26 cellular contexts compared by ENCODE assay signal in genomic region chr13:72104656-72105180, GRCh38.
A peak's percentile ranks its signal among the peaks of the same experiment; 100 is the strongest.
DNase-seq lines count a peak whose midpoint lies in the region; ATAC-seq, FAIRE-seq and TF ChIP-seq lines count a peak whose summit lies in the region.
"Had no signal": no experiment of that assay in that cellular context is flagged by ENCODE, and none has a peak within 500 bp of the region (broad histone marks: within the 10 kb centered on the region; RNA-seq: fewer than 3 reads in every experiment).

No MANE protein-coding gene starts in this region.

- H3K27ac ChIP-seq in RWPE1 (no peak overlapping the region), pancreas (no peak overlapping the region)
- H3K27ac ChIP-seq: ascending aorta, gastrocnemius medialis, psoas muscle, vagina had no signal

- FAIRE-seq in pancreas (lab: Jason Lieb, UNC): no peak
- no peak for FAIRE-seq in HTR-8/SVneo (lab: Jason Lieb, UNC)
- FAIRE-seq: GM12891 had no signal

- intact Hi-C loops in pancreas (cut with DNase I): no loop called here

- WGBS in pancreas, 2 donors: 62 to 89% methylated on average over 1 of the region's 1 CpG

- POLR2A ChIA-PET in RWPE1 (lab: Yijun Ruan, JAX; ENCODE audit: low non-redundant PET): no interaction called here

- H3K27me3 ChIP-seq in pancreas: no peaks in the 10 kb centered on the region
- H3K27me3 ChIP-seq: ascending aorta, gastrocnemius medialis, vagina had no signal

- DNase-seq in LHCN-M2 (ENCODE audit: low read depth) (peak; percentile 40), RWPE1 (ENCODE audit: low spot score) (peak; percentile 2), chondrocyte (ENCODE audit: low spot score) (no peak), pancreas (no peak), HTR-8/SVneo (ENCODE audit: insufficient read length, low spot score) (no peak)
- DNase-seq in stimulated activated naive B cell treated with anti-CD40 and anti-IgM and Interleukin-4, amounts not matched to agents 10 μg/mL and 1 μg/mL and 100 μg/mL, for 72 hours: no peak
- DNase-seq: activated CD4-positive, alpha-beta T cell treated with anti-CD3 and anti-CD28 coated beads for 36 hours; activated effector memory CD4-positive, alpha-beta T cell treated with Interleukin-2 at 50 U/mL for 16 hours; activated naive CD8-positive, alpha-beta T cell treated with anti-CD3 and anti-CD28 coated beads for 36 hours; activated T-cell treated with anti-CD3 and anti-CD28 coated beads for 4 hours; CD4-positive, CD25-positive, alpha-beta regulatory T cell; effector CD8-positive, alpha-beta T cell; erythroblast; gastrocnemius medialis; H7; left cardiac atrium; NCI-H1417 treated with DMSO at 0.1 percent for 48 hours; NCI-H82; psoas muscle had no signal

- H3K27ac Mint-ChIP-seq in chondrocyte (ENCODE audit: unreplicated experiment): peak overlapping the region; percentile 59
- no peak overlapping the region for H3K27ac Mint-ChIP-seq in stimulated activated naive B cell treated with anti-CD40 and anti-IgM and Interleukin-4, amounts not matched to agents 10 μg/mL and 1 μg/mL and 100 μg/mL, for 72 hours
- H3K27ac Mint-ChIP-seq: activated CD4-positive, alpha-beta T cell treated with anti-CD3 and anti-CD28 coated beads for 36 hours; activated naive CD8-positive, alpha-beta T cell treated with anti-CD3 and anti-CD28 coated beads for 36 hours; memory B cell; stimulated activated naive CD8-positive, alpha-beta T cell treated with anti-CD3 and anti-CD28 coated beads, Interleukin-15, Interleukin-2, amounts not matched to agents 100 ng/mL and 50 ng/mL, for 24 hours had no signal

- ATAC-seq in pancreas (peak in 3 of 4 donors; percentile 47 to 67 (median 64)), GM19328 (IDR thresholded peaks at IDR 0.05; ENCODE audit: unreplicated experiment) (no peak), GM21526 (IDR thresholded peaks at IDR 0.05; ENCODE audit: low FRiP score, unreplicated experiment) (no peak)
- ATAC-seq in stimulated activated naive B cell treated with anti-CD40 and anti-IgM and Interleukin-4, amounts not matched to agents 10 μg/mL and 1 μg/mL and 100 μg/mL, for 72 hours (replicated peaks): no peak
- ATAC-seq: activated CD4-positive, alpha-beta T cell treated with anti-CD3 and anti-CD28 coated beads for 36 hours; gastrocnemius medialis; psoas muscle had no signal

- no peak overlapping the region for H3K4me3 Mint-ChIP-seq in chondrocyte (ENCODE audit: unreplicated experiment)
- H3K4me3 Mint-ChIP-seq in stimulated activated naive B cell treated with anti-CD40 and anti-IgM and Interleukin-4, amounts not matched to agents 10 μg/mL and 1 μg/mL and 100 μg/mL, for 72 hours: no peak overlapping the region
- H3K4me3 Mint-ChIP-seq: activated CD4-positive, alpha-beta T cell treated with anti-CD3 and anti-CD28 coated beads for 36 hours; activated naive CD8-positive, alpha-beta T cell treated with anti-CD3 and anti-CD28 coated beads for 36 hours; CD4-positive, CD25-positive, alpha-beta regulatory T cell; memory B cell; stimulated activated naive CD8-positive, alpha-beta T cell treated with anti-CD3 and anti-CD28 coated beads, Interleukin-15, Interleukin-2, amounts not matched to agents 100 ng/mL and 50 ng/mL, for 24 hours had no signal

- no peaks in the 10 kb centered on the region for H3K4me1 ChIP-seq in pancreas
- H3K4me1 ChIP-seq: ascending aorta, gastrocnemius medialis, psoas muscle, vagina had no signal

- H3K9me3 Mint-ChIP-seq in chondrocyte (ENCODE audit: low read depth): peaks cover 12% of the 10 kb centered on the region
- peaks cover 10 to 11% of the 10 kb centered on the region in 2 donors for H3K9me3 Mint-ChIP-seq in stimulated activated naive B cell treated with anti-CD40 and anti-IgM and Interleukin-4, amounts not matched to agents 10 μg/mL and 1 μg/mL and 100 μg/mL, for 72 hours

- CTCF ChIA-PET in RWPE1 (lab: Yijun Ruan, JAX): no interaction called here

- H3K4me3 ChIP-seq in pancreas: no peak overlapping the region
- H3K4me3 ChIP-seq: ascending aorta, gastrocnemius medialis, psoas muscle, vagina had no signal

- no peaks in the 10 kb centered on the region for H3K27me3 Mint-ChIP-seq in chondrocyte (ENCODE audit: low read depth)
- H3K27me3 Mint-ChIP-seq in stimulated activated naive B cell treated with anti-CD40 and anti-IgM and Interleukin-4, amounts not matched to agents 10 μg/mL and 1 μg/mL and 100 μg/mL, for 72 hours: no peaks in the 10 kb centered on the region
- H3K27me3 Mint-ChIP-seq: activated CD4-positive, alpha-beta T cell treated with anti-CD3 and anti-CD28 coated beads for 36 hours; activated naive CD8-positive, alpha-beta T cell treated with anti-CD3 and anti-CD28 coated beads for 36 hours; CD4-positive, CD25-positive, alpha-beta regulatory T cell; memory B cell; stimulated activated naive CD8-positive, alpha-beta T cell treated with anti-CD3 and anti-CD28 coated beads, Interleukin-15, Interleukin-2, amounts not matched to agents 100 ng/mL and 50 ng/mL, for 24 hours had no signal

- peaks cover 3% of the 10 kb centered on the region for H3K36me3 Mint-ChIP-seq in chondrocyte (ENCODE audit: low read depth)
- no peaks in the 10 kb centered on the region for H3K36me3 Mint-ChIP-seq in stimulated activated naive B cell treated with anti-CD40 and anti-IgM and Interleukin-4, amounts not matched to agents 10 μg/mL and 1 μg/mL and 100 μg/mL, for 72 hours
- H3K36me3 Mint-ChIP-seq: activated naive CD8-positive, alpha-beta T cell treated with anti-CD3 and anti-CD28 coated beads for 36 hours; CD4-positive, CD25-positive, alpha-beta regulatory T cell; memory B cell had no signal

- peaks cover 39% of the 10 kb centered on the region for H3K4me1 Mint-ChIP-seq in chondrocyte (ENCODE audit: low read depth)
- no peaks in the 10 kb centered on the region for H3K4me1 Mint-ChIP-seq in stimulated activated naive B cell treated with anti-CD40 and anti-IgM and Interleukin-4, amounts not matched to agents 10 μg/mL and 1 μg/mL and 100 μg/mL, for 72 hours
- H3K4me1 Mint-ChIP-seq: activated CD4-positive, alpha-beta T cell treated with anti-CD3 and anti-CD28 coated beads for 36 hours; activated naive CD8-positive, alpha-beta T cell treated with anti-CD3 and anti-CD28 coated beads for 36 hours; CD4-positive, CD25-positive, alpha-beta regulatory T cell; memory B cell had no signal

- no peak for TF ChIP-seq CTCF in RWPE1 (conservative IDR thresholded peaks at IDR 0.05; ENCODE audit: low read depth)
- TF ChIP-seq CTCF in chondrocyte (IDR thresholded peaks at IDR 0.05): no peak
- TF ChIP-seq CTCF in pancreas (IDR thresholded peaks at IDR 0.05): no peak

- H3K36me3 ChIP-seq in pancreas: no peaks in the 10 kb centered on the region
- H3K36me3 ChIP-seq: ascending aorta, gastrocnemius medialis, vagina had no signal

- no peaks in the 10 kb centered on the region for H3K9me3 ChIP-seq in pancreas
- H3K9me3 ChIP-seq: ascending aorta, gastrocnemius medialis, vagina had no signal

Comparison
In these comparisons a context has a peak if more than half of its experiments do, and no peak if none do; other contexts are left out.
1. DNase-seq: peak in LHCN-M2 (single experiment) and RWPE1 (single experiment); none in chondrocyte (single experiment), pancreas (0 of 6), stimulated activated naive B cell treated with anti-CD40 and anti-IgM and Interleukin-4, amounts not matched to agents 10 μg/mL and 1 μg/mL and 100 μg/mL, for 72 hours (single experiment) and HTR-8/SVneo (single experiment).
2. ATAC-seq: peak in pancreas (3 of 4); none in stimulated activated naive B cell treated with anti-CD40 and anti-IgM and Interleukin-4, amounts not matched to agents 10 μg/mL and 1 μg/mL and 100 μg/mL, for 72 hours (0 of 2), GM19328 (single experiment) and GM21526 (single experiment).